10 cellular contexts compared by ENCODE assay signal in genomic region chr3:34260991-34261365, GRCh38.
A peak's percentile ranks its signal among the peaks of the same experiment; 100 is the strongest.
DNase-seq lines count a peak whose midpoint lies in the region; ATAC-seq and TF ChIP-seq lines count a peak whose summit lies in the region.
"Had no signal": no experiment of that assay in that cellular context is flagged by ENCODE, and none has a peak within 500 bp of the region (broad histone marks: within the 10 kb centered on the region; RNA-seq: fewer than 3 reads in every experiment).

No MANE protein-coding gene starts in this region.

- peaks cover 20 to 70% of the 10 kb centered on the region in 2 donors for H3K4me1 ChIP-seq in thoracic aorta (ENCODE audit: control insufficient read depth in 1 of 2, low read depth in 2 of 2)

- no peaks in the 10 kb centered on the region for H3K9me3 ChIP-seq in thoracic aorta
- H3K9me3 ChIP-seq: SK-N-SH had no signal

- no peak for ATAC-seq in thoracic aorta (ENCODE audit: insufficient number of reproducible peaks, low FRiP score, low read depth)
- ATAC-seq in GM18868 (IDR thresholded peaks at IDR 0.05; ENCODE audit: unreplicated experiment) = no peak

- H3K4me3 ChIP-seq in kidney epithelial cell (ENCODE audit: low read depth, low read length) = no peak overlapping the region
- no peak overlapping the region for H3K4me3 ChIP-seq in thoracic aorta

- DNase-seq in LHCN-M2 (ENCODE audit: low read depth) = peak; percentile 22
- peak; percentile 10 for DNase-seq in astrocyte of the hippocampus (ENCODE audit: low read depth, low spot score)
- peak; percentile 23 for DNase-seq in kidney epithelial cell (ENCODE audit: low read depth)
- no peak for DNase-seq in thoracic aorta (ENCODE audit: low spot score)
- DNase-seq in T-helper 9 cell = no peak
- DNase-seq in DMS 273 (lab: John Stamatoyannopoulos, UW; ENCODE audit: unreplicated experiment) = no peak
- DNase-seq: effector CD8-positive, alpha-beta T cell; NCI-H510A had no signal

- H3K27ac ChIP-seq in thoracic aorta = peak overlapping the region; percentile 25 to 51

- no peaks in the 10 kb centered on the region for H3K36me3 ChIP-seq in kidney epithelial cell (ENCODE audit: control insufficient read depth, insufficient read depth, low read length)
- no peaks in the 10 kb centered on the region for H3K36me3 ChIP-seq in thoracic aorta

- H3K27me3 ChIP-seq in kidney epithelial cell (ENCODE audit: control insufficient read depth, insufficient read depth, low read length) (no peaks in the 10 kb centered on the region), thoracic aorta (replicated peaks; ENCODE audit: insufficient read depth) (no peaks in the 10 kb centered on the region)

- TF ChIP-seq CTCF in kidney epithelial cell (IDR thresholded peaks at IDR 0.05; ENCODE audit: insufficient read depth, low read length, poor library complexity, severe bottlenecking) (no peak), thoracic aorta (IDR thresholded peaks at IDR 0.05) (no peak)

Comparison
In these comparisons a context has a peak if more than half of its experiments do, and no peak if none do; other contexts are left out.
1. DNase-seq: peak in LHCN-M2 (single experiment), astrocyte of the hippocampus (single experiment) and kidney epithelial cell (single experiment); none in thoracic aorta (single experiment), T-helper 9 cell (single experiment) and DMS 273 (single experiment).